Comparison of ENCODE assay signal across 15 cellular contexts in the genomic region with DNA sequence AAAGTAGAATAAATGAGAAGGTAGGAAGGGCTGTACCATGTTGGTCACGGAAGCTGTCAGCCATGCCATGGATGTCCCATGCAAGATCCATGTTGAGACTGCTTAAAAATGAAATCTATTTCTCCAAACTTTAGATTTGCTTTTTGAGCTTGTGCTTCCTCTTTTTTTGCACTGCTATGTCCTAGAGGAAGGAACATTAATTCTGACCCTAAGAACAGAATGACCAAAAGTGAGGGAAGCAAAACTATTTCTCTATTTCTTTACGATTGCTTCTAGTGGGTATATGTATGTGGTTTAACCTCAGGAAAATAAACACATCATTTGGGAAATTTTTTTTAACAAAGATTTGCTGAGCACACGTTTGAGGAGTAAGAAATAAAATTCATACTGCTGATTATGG.
DNase-seq lines count a peak whose midpoint lies in the region; ATAC-seq and TF ChIP-seq lines count a peak whose summit lies in the region.
"Had no signal": no experiment of that assay in that cellular context is flagged by ENCODE, and none has a peak within 500 bp of the region (broad histone marks: within the 10 kb centered on the region; RNA-seq: fewer than 3 reads in every experiment).

No MANE protein-coding gene starts in this region.

- no peak for ATAC-seq in CD8-positive, alpha-beta T cell
- no peak for ATAC-seq in activated naive CD8-positive, alpha-beta T cell treated with anti-CD3 and anti-CD28 coated beads, Interleukin-2, amount 10 ng/mL, durations not matched to agents 7 days and 5 days (ENCODE audit: low read depth)
- ATAC-seq in natural killer cell: no peak
- ATAC-seq in HG03135 (IDR thresholded peaks at IDR 0.05; ENCODE audit: unreplicated experiment): no peak
- ATAC-seq: left colon had no signal

- H3K4me1 ChIP-seq in CD8-positive, alpha-beta T cell (ENCODE audit: insufficient read depth, low read length): no peaks in the 10 kb centered on the region

- H3K4me3 Mint-ChIP-seq in CD8-positive, alpha-beta T cell: no peak overlapping the region
- H3K4me3 Mint-ChIP-seq in activated naive CD8-positive, alpha-beta T cell treated with anti-CD3 and anti-CD28 coated beads, Interleukin-2, amount 10 ng/mL, durations not matched to agents 7 days and 5 days: no peak overlapping the region
- H3K4me3 Mint-ChIP-seq in natural killer cell: no peak overlapping the region
- H3K4me3 Mint-ChIP-seq: nephron; T-helper 1 cell treated with Interleukin-12 subunit alpha and Interleukin-12 subunit beta and Interleukin-4 antibody, amounts not matched to agents 30 μg/mL and 1 μg/mL, for 36 hours had no signal

- H3K27ac Mint-ChIP-seq in CD8-positive, alpha-beta T cell: peak overlapping the region; percentile 58
- H3K27ac Mint-ChIP-seq in activated naive CD8-positive, alpha-beta T cell treated with anti-CD3 and anti-CD28 coated beads, Interleukin-2, amount 10 ng/mL, durations not matched to agents 7 days and 5 days: peak overlapping the region; percentile 57
- peak overlapping the region; percentile 73 to 79 for H3K27ac Mint-ChIP-seq in natural killer cell
- H3K27ac Mint-ChIP-seq: nephron; T-helper 1 cell treated with Interleukin-12 subunit alpha and Interleukin-12 subunit beta and Interleukin-4 antibody, amounts not matched to agents 30 μg/mL and 1 μg/mL, for 36 hours had no signal

- peaks cover 73% of the 10 kb centered on the region for H3K36me3 Mint-ChIP-seq in CD8-positive, alpha-beta T cell
- H3K36me3 Mint-ChIP-seq in activated naive CD8-positive, alpha-beta T cell treated with anti-CD3 and anti-CD28 coated beads, Interleukin-2, amount 10 ng/mL, durations not matched to agents 7 days and 5 days: peaks cover 32% of the 10 kb centered on the region
- H3K36me3 Mint-ChIP-seq in natural killer cell: peaks cover 9% of the 10 kb centered on the region

- CTCF ChIA-PET in CD8-positive, alpha-beta T cell (lab: Charles Lee): interaction anchor here (1.0 to 1.4 kb wide), 2 partner anchors 44 to 185 kb away, joined by 3 read pairs; no protein-coding TSS in a partner anchor

- peaks cover 31% of the 10 kb centered on the region for H3K36me3 ChIP-seq in CD8-positive, alpha-beta T cell (ENCODE audit: insufficient read depth, low read length)
- H3K36me3 ChIP-seq in MG63: peaks cover 25% of the 10 kb centered on the region

- peaks cover 31% of the 10 kb centered on the region for H3K4me1 Mint-ChIP-seq in CD8-positive, alpha-beta T cell (ENCODE audit: low read depth)
- peaks cover 9% of the 10 kb centered on the region for H3K4me1 Mint-ChIP-seq in activated naive CD8-positive, alpha-beta T cell treated with anti-CD3 and anti-CD28 coated beads, Interleukin-2, amount 10 ng/mL, durations not matched to agents 7 days and 5 days
- H3K4me1 Mint-ChIP-seq in natural killer cell: peaks cover 24 to 36% of the 10 kb centered on the region in 2 donors
- H3K4me1 Mint-ChIP-seq: nephron had no signal

- no peaks in the 10 kb centered on the region for H3K27me3 ChIP-seq in CD8-positive, alpha-beta T cell (ENCODE audit: insufficient read depth, low read length)
- no peaks in the 10 kb centered on the region for H3K27me3 ChIP-seq in MG63
- H3K27me3 ChIP-seq: hepatocyte had no signal

- no peaks in the 10 kb centered on the region for H3K9me3 ChIP-seq in CD8-positive, alpha-beta T cell (ENCODE audit: low read length)
- no peaks in the 10 kb centered on the region for H3K9me3 ChIP-seq in MG63

- peak overlapping the region; percentile 7 for H3K27ac ChIP-seq in CD8-positive, alpha-beta T cell (ENCODE audit: low read depth, low read length)
- H3K27ac ChIP-seq: hepatocyte had no signal

- POLR2A ChIA-PET in CD8-positive, alpha-beta T cell (lab: Charles Lee): interaction anchor here (0.5 to 1.5 kb wide), 3 partner anchors 8 to 76 kb away, joined by 3 to 5 read pairs (median 3); no protein-coding TSS in a partner anchor
- POLR2A ChIA-PET in activated naive CD8-positive, alpha-beta T cell treated with anti-CD3 and anti-CD28 coated beads, Interleukin-2, amount 10 ng/mL, durations not matched to agents 7 days and 5 days (lab: Charles Lee): interaction anchor here (0.8 to 1.0 kb wide), 2 partner anchors 31 to 123 kb away, joined by 3 read pairs; partner anchors contain the start of gene FNBP1

- TF ChIP-seq POLR2A in lower leg skin (IDR thresholded peaks at IDR 0.05): no peak

- no peaks in the 10 kb centered on the region for H3K27me3 Mint-ChIP-seq in CD8-positive, alpha-beta T cell (ENCODE audit: low read depth)
- H3K27me3 Mint-ChIP-seq in activated naive CD8-positive, alpha-beta T cell treated with anti-CD3 and anti-CD28 coated beads, Interleukin-2, amount 10 ng/mL, durations not matched to agents 7 days and 5 days: no peaks in the 10 kb centered on the region
- H3K27me3 Mint-ChIP-seq in natural killer cell (ENCODE audit: low read depth in 2 of 2): no peaks in the 10 kb centered on the region

- intact Hi-C loops in CD8-positive, alpha-beta T cell (cut with DNase I, micrococcal nuclease): no loop called here
- intact Hi-C loops in natural killer cell (cut with micrococcal nuclease) (no loop called here), lower leg skin (cut with DNase I; ENCODE audit: low total_unique reads) (no loop called here)

- 79 to 80% methylated on average over 3 of the region's 3 CpGs for WGBS in lower leg skin, 2 donors

- H3K4me3 ChIP-seq in CD8-positive, alpha-beta T cell (ENCODE audit: low read depth, low read length): no peak overlapping the region
- H3K4me3 ChIP-seq in lower leg skin (ENCODE audit: low read depth, poor library complexity, severe bottlenecking) (no peak overlapping the region), MG63 (no peak overlapping the region)
- H3K4me3 ChIP-seq: hepatocyte had no signal

- TF ChIP-seq CTCF in CD8-positive, alpha-beta T cell (IDR thresholded peaks at IDR 0.05): no peak
- TF ChIP-seq CTCF in natural killer cell (IDR thresholded peaks at IDR 0.05): no peak
- TF ChIP-seq CTCF in lower leg skin (IDR thresholded peaks at IDR 0.05): no peak

- H3K9me3 Mint-ChIP-seq in CD8-positive, alpha-beta T cell: no peaks in the 10 kb centered on the region
- no peaks in the 10 kb centered on the region for H3K9me3 Mint-ChIP-seq in activated naive CD8-positive, alpha-beta T cell treated with anti-CD3 and anti-CD28 coated beads, Interleukin-2, amount 10 ng/mL, durations not matched to agents 7 days and 5 days
- no peaks in the 10 kb centered on the region for H3K9me3 Mint-ChIP-seq in natural killer cell
- H3K9me3 Mint-ChIP-seq: nephron; T-helper 1 cell treated with Interleukin-12 subunit alpha and Interleukin-12 subunit beta and Interleukin-4 antibody, amounts not matched to agents 30 μg/mL and 1 μg/mL, for 36 hours had no signal

- no peak for DNase-seq in CD8-positive, alpha-beta T cell
- DNase-seq in NOMO-1 treated with DMSO at 0.1 percent for 48 hours (lab: John Stamatoyannopoulos, UW; ENCODE audit: unreplicated experiment): peak; percentile 66
- DNase-seq in activated naive CD8-positive, alpha-beta T cell treated with anti-CD3 and anti-CD28 coated beads, Interleukin-2, amount 10 ng/mL, durations not matched to agents 7 days and 5 days: no peak
- no peak for DNase-seq in natural killer cell
- no peak for DNase-seq in lower leg skin (ENCODE audit: low spot score in 2 of 2)
- DNase-seq in MG63: no peak
- DNase-seq: GDM1; left colon; NCI-H1105; NCI-H2227 treated with DMSO at 0.1 percent for 48 hours; stimulated activated CD4-positive, alpha-beta T cell treated with anti-CD3 and anti-CD28 coated beads, Interleukin-4, amount 100 ng/mL, for 24 hours had no signal
